Comparison of ENCODE assay signal across 7 cellular contexts in the genomic region with DNA sequence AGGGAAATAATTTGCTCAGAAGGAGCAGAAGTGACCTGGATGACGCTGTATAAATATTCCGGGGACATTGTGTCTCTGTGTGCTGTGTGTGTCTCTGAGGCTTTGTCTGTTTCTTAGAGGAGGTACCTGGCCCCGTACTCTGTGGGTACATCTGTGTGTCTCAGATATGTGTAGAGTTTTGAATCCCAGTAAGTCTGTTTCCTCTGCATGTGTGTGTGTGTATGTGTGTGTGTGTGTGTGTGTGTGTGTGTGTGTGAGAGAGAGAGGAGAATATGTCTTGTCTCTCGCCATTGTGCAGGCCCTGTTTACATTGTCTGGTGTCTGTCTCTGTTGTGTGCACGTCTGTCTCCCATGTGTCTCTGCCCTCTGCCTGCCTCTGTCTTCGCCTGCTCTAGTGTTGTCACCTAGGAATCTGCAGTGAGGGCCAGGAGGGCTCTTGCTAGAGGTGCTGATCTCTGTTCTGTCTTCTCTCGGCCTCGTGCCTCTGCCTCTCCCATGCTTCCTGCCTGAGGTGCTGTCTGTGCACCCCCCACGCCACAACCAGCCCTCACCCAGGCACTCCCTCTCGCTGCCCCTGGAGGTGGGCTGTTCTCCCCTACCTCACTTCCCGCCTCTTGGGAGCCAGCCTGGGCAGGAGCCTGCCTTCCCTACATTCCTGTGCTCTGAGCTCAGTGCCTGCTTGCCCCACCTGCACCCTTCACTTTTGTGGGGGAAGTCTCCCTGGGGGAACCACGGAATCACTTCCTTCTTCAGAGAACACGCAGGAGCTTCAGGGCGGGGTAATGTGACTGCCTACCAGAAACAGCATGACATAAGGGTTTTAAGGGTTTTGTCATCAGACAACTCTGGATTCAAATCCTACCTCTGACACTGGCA. TPM values are rescaled to one million over a fixed set of nuclear protein-coding genes. Genes with fewer than 3 reads are reported as not detected.
DNase-seq lines count a peak whose midpoint lies in the region; ATAC-seq, FAIRE-seq and TF ChIP-seq lines count a peak whose summit lies in the region.

No MANE protein-coding gene starts in this region.

- peak overlapping the region; percentile 98 for H3K27ac Mint-ChIP-seq in GM23338

- FAIRE-seq in RCC 7860 (lab: Jason Lieb, UNC) = no peak

- H3K27me3 ChIP-seq in GM23338 (ENCODE audit: insufficient read depth) (no peaks in the 10 kb centered on the region), iPS-20b (ENCODE audit: insufficient read depth, low read length) (no peaks in the 10 kb centered on the region)

- no peaks in the 10 kb centered on the region for H3K9me3 ChIP-seq in iPS-20b (ENCODE audit: insufficient read depth, low read depth, low read length)

- peaks cover 7% of the 10 kb centered on the region; the same call in 1 of the 2 replicates for H3F3A ChIP-seq in GM23338 (replicated peaks; ENCODE audit: low read depth)

- H3K36me3 ChIP-seq in GM23338 (ENCODE audit: insufficient read depth) (no peaks in the 10 kb centered on the region), iPS-20b (ENCODE audit: insufficient read depth, low read depth, low read length) (no peaks in the 10 kb centered on the region; the same call in 1 of the 2 replicates)

- H3K4me2 ChIP-seq in GM23338 = peak overlapping the region; percentile 72

- ATAC-seq in GM23338 (no peak), HG02571 (IDR thresholded peaks at IDR 0.05; ENCODE audit: unreplicated experiment) (no peak), HG02852 (IDR thresholded peaks at IDR 0.05; ENCODE audit: unreplicated experiment) (no peak)

- H3K4me3 ChIP-seq in GM23338 (peak overlapping the region; percentile 61), iPS-20b (ENCODE audit: low read length) (peak overlapping the region; percentile 78)

- H3K27ac ChIP-seq in GM23338 (ENCODE audit: low read depth) = peak overlapping the region; percentile 98
- peak overlapping the region; percentile 97 for H3K27ac ChIP-seq in iPS-20b (ENCODE audit: low read length)

- no peaks in the 10 kb centered on the region for H3K9me3 Mint-ChIP-seq in GM23338

- peak overlapping the region; percentile 81 for H3K4me3 Mint-ChIP-seq in GM23338

- peak overlapping the region; percentile 94; the same call in 1 of the 2 replicates for H3K9ac ChIP-seq in iPS-20b (ENCODE audit: low read depth, low read length)

- peaks cover 19% of the 10 kb centered on the region for H3K27me3 Mint-ChIP-seq in GM23338 (ENCODE audit: insufficient read depth, low read depth, poor library complexity)

- peaks cover 35% of the 10 kb centered on the region for H3K79me2 ChIP-seq in GM23338 (replicated peaks; ENCODE audit: insufficient read depth)

- H3K36me3 Mint-ChIP-seq in GM23338 (ENCODE audit: low read depth) = peaks cover 8% of the 10 kb centered on the region

- H3K4me1 ChIP-seq in GM23338 (ENCODE audit: insufficient read depth) (peaks cover 23% of the 10 kb centered on the region), iPS-20b (ENCODE audit: insufficient read depth, low read length) (peaks cover 22% of the 10 kb centered on the region)

- no peak for TF ChIP-seq CTCF in GM23338 (conservative IDR thresholded peaks at IDR 0.05; ENCODE audit: low read depth in 2 of 2)

- no peaks in the 10 kb centered on the region for H3K9me2 ChIP-seq in GM23338 (ENCODE audit: insufficient read depth)

- peak overlapping the region; percentile 78; the same call in 1 of the 2 replicates for H2AFZ ChIP-seq in GM23338

- DNase-seq in GM23338 (ENCODE audit: low spot score) = peak; percentile 49
- peak; percentile 67 for DNase-seq in RCC 7860 (ENCODE audit: low spot score)
- peak; percentile 42 for DNase-seq in amniotic epithelial cell (ENCODE audit: low read depth)
- peak; percentile 60 for DNase-seq in stimulated activated CD4-positive, alpha-beta T cell treated with anti-CD3 and anti-CD28 coated beads, Interleukin-15, amount 100 ng/mL, for 24 hours

- H3K4me1 Mint-ChIP-seq in GM23338 = peaks cover 41% of the 10 kb centered on the region

- H4K20me1 ChIP-seq in GM23338 (replicated peaks; ENCODE audit: insufficient read depth) = peaks cover 8% of the 10 kb centered on the region

TF ChIP-seq in GM23338, 12 proteins besides CTCF, POLR2A, EP300 and RAD21 (continues in another document):
- TF ChIP-seq REST (IDR thresholded peaks at IDR 0.05; ENCODE audit: unreplicated experiment) (no peak), ZNF331 (CRISPR knock-in tag; IDR thresholded peaks at IDR 0.05; ENCODE audit: low read depth) (no peak)

RNA-seq across cellular contexts. Expression of gene MAP7D1, which starts 5.9 kb away (rescaled TPM):
- total RNA-seq in GM23338 (2014; rRNA removed; shearing (Covaris generic)) = 37.4 and 59.8 TPM in 2 replicates
- polyA plus RNA-seq in GM23338 (2016; fragmentation: Nextera tagmentation; extraction: Ambion mirVana) = 13.8 and 14.7 TPM in 2 replicates

RNA-seq across cellular contexts. Expression of gene TRAPPC3, which starts 12.6 kb away (rescaled TPM):
- total RNA-seq in GM23338 (2014; rRNA removed; shearing (Covaris generic)) = 55.8 and 55.9 TPM in 2 replicates
- 45.2 and 45.6 TPM in 2 replicates for polyA plus RNA-seq in GM23338 (2016; fragmentation: Nextera tagmentation; extraction: Ambion mirVana)

RNA-seq across cellular contexts. Expression of gene COL8A2, which starts 36.9 kb away (rescaled TPM):
- 4.9 and 5.0 TPM in 2 replicates for total RNA-seq in GM23338 (2014; rRNA removed; shearing (Covaris generic))
- polyA plus RNA-seq in GM23338 (2016; fragmentation: Nextera tagmentation; extraction: Ambion mirVana) = 0.77 and 0.95 TPM in 2 replicates
